ENCODE assay signal across 27 cellular contexts in the genomic region with DNA sequence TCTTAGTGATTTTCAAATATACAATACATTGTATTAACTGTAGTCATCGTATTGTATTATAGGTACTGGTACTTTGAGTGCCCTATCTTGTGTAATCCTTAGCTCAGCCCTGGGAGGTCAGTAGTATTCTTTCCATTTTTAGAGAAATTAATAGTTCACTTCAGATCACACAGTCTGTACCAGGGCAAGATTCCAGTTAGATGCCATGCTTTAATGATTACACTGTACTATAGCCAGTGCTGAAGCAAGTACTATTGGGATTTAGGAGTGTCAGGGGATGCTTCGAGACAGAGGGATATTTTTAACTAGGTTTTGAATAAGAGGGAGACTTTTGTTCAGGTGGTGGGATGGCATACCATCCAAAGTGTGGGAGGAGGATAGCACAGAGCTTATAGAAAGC. TPM values are rescaled to one million over a fixed set of nuclear protein-coding genes. Genes with fewer than 3 reads are reported as not detected.
"Had no signal": no experiment of that assay in that cellular context is flagged by ENCODE, and none has a peak within 500 bp of the region (broad histone marks: within the 10 kb centered on the region; RNA-seq: fewer than 3 reads in every experiment).

No MANE protein-coding gene starts in this region.

- H3K9me3 ChIP-seq: lower lobe of right lung, pancreas, prostate gland, right lobe of liver, tibial nerve, uterus had no signal

- H3K36me3 ChIP-seq: lower lobe of right lung, pancreas, prostate gland, right lobe of liver, tibial nerve, uterus had no signal

- H3K27me3 ChIP-seq: hepatocyte, pancreas, right lobe of liver, tibial nerve, uterus had no signal

- ATAC-seq: lower lobe of right lung; naive thymus-derived CD8-positive, alpha-beta T cell; pancreas; right lobe of liver; stimulated activated memory B cell treated with anti-CD40 and anti-IgM and Interleukin-4, amounts not matched to agents 10 μg/mL and 1 μg/mL and 100 μg/mL, for 72 hours; stimulated activated naive CD8-positive, alpha-beta T cell treated with anti-CD3 and anti-CD28 coated beads, Interleukin-15, amount 100 ng/mL, for 72 hours had no signal

- H3K4me1 ChIP-seq: lower lobe of right lung, pancreas, prostate gland, right lobe of liver, tibial nerve, uterus had no signal

- H3K4me3 Mint-ChIP-seq: naive thymus-derived CD8-positive, alpha-beta T cell; nephron; neural crest cell; stimulated activated memory B cell treated with anti-CD40 and anti-IgM and Interleukin-4, amounts not matched to agents 10 μg/mL and 1 μg/mL and 100 μg/mL, for 72 hours; stimulated activated naive CD8-positive, alpha-beta T cell treated with anti-CD3 and anti-CD28 coated beads, Interleukin-15, amount 100 ng/mL, for 72 hours; type B pancreatic cell had no signal

- H3K4me1 Mint-ChIP-seq: naive thymus-derived CD8-positive, alpha-beta T cell; nephron; neural crest cell; stimulated activated memory B cell treated with anti-CD40 and anti-IgM and Interleukin-4, amounts not matched to agents 10 μg/mL and 1 μg/mL and 100 μg/mL, for 72 hours; stimulated activated naive CD8-positive, alpha-beta T cell treated with anti-CD3 and anti-CD28 coated beads, Interleukin-15, amount 100 ng/mL, for 72 hours had no signal

- DNase-seq: islet precursor cell; lower lobe of right lung; mammary epithelial cell; mesenchymal stem cell; naive thymus-derived CD8-positive, alpha-beta T cell; nucleus accumbens; pancreas; posterior cingulate gyrus; retina; right lobe of liver; stimulated activated CD4-positive, alpha-beta T cell treated with anti-CD3 and anti-CD28 coated beads, Interleukin-1b, Interleukin-23, amount 100 ng/mL, for 48 hours; stimulated activated CD4-positive, alpha-beta T cell treated with anti-CD3 and anti-CD28 coated beads, Interleukin-2, amount 100 ng/mL, for 48 hours; stimulated activated CD4-positive, alpha-beta T cell treated with anti-CD3 and anti-CD28 coated beads, Interleukin-4, amount 100 ng/mL, for 4 hours; stimulated activated CD8-positive, alpha-beta memory T cell treated with anti-CD3 and anti-CD28 coated beads, Interleukin-4, amount 100 ng/mL, for 48 hours; stimulated activated naive CD4-positive, alpha-beta T cell treated with Interleukin-2 at 50 U/mL for 16 hours; stimulated activated naive CD8-positive, alpha-beta T cell treated with anti-CD3 and anti-CD28 coated beads, Interleukin-15, amount 100 ng/mL, for 72 hours; substantia nigra; uterus had no signal

- H3K27ac Mint-ChIP-seq: naive thymus-derived CD8-positive, alpha-beta T cell; nephron; stimulated activated memory B cell treated with anti-CD40 and anti-IgM and Interleukin-4, amounts not matched to agents 10 μg/mL and 1 μg/mL and 100 μg/mL, for 72 hours; stimulated activated naive CD8-positive, alpha-beta T cell treated with anti-CD3 and anti-CD28 coated beads, Interleukin-15, amount 100 ng/mL, for 72 hours; type B pancreatic cell had no signal

- H3K4me3 ChIP-seq: hepatocyte, lower lobe of right lung, pancreas, prostate gland, right lobe of liver, smooth muscle cell, tibial nerve, uterus had no signal

- H3K27me3 Mint-ChIP-seq: stimulated activated memory B cell treated with anti-CD40 and anti-IgM and Interleukin-4, amounts not matched to agents 10 μg/mL and 1 μg/mL and 100 μg/mL, for 72 hours; type B pancreatic cell had no signal

- H3K27ac ChIP-seq: hepatocyte, lower lobe of right lung, pancreas, prostate gland, right lobe of liver, tibial nerve, uterus had no signal

- H3K36me3 Mint-ChIP-seq: naive thymus-derived CD8-positive, alpha-beta T cell; stimulated activated memory B cell treated with anti-CD40 and anti-IgM and Interleukin-4, amounts not matched to agents 10 μg/mL and 1 μg/mL and 100 μg/mL, for 72 hours; type B pancreatic cell had no signal

- H3K9me3 Mint-ChIP-seq: nephron; neural crest cell; stimulated activated memory B cell treated with anti-CD40 and anti-IgM and Interleukin-4, amounts not matched to agents 10 μg/mL and 1 μg/mL and 100 μg/mL, for 72 hours; stimulated activated naive CD8-positive, alpha-beta T cell treated with anti-CD3 and anti-CD28 coated beads, Interleukin-15, amount 100 ng/mL, for 72 hours had no signal

RNA-seq across cellular contexts. Expression of a gene that starts 41.0 kb away (rescaled TPM):
- total RNA-seq: naive thymus-derived CD8-positive, alpha-beta T cell; osteoblast; right lobe of liver had no signal
